ENCODE assay signal across 1 cellular context in the genomic region with DNA sequence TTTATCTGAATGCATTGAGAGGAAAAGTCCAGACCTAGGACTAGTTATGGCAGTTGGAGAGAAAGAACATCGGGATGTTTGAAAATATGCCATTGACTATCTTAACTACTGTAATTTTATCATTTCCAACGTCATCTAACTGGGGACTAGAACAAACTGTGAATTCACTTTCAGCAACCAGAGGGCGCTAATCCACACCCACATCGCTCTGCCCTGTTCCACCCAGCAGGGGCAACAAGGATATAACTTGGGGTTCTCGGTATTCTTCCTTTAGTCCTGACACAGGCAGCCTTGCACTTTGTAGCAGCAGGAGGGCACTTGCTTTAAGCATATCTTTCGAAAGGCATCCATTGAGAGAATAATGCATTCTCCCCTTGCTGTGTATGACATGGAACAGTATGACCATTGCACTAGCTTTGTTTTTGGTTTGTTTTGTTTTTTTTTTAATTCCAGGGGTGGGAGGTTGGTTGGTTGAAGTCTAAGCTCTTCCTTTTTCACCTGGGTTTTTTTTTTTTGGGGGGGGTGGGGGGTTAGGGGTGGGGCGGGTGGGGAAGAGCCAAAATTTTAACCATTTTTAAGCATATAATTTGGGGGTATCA.
TF ChIP-seq lines count a peak whose summit lies in the region.

No MANE protein-coding gene starts in this region.

TF ChIP-seq in HEK293, 187 proteins besides CTCF, POLR2A, EP300 and RAD21 (continued from another document):
- TF ChIP-seq ZBTB44 (tag by site-specific recombination; IDR thresholded peaks at IDR 0.05): 0 out of 2 replicates have a peak, but pooled peaks have one; percentile 12
- TF ChIP-seq ZNF169 (tag by site-specific recombination; IDR thresholded peaks at IDR 0.05): no peak
- TF ChIP-seq ZNF660 (tag by site-specific recombination; IDR thresholded peaks at IDR 0.05): peak; percentile 80
- no peak for TF ChIP-seq TSHZ1 (tag by site-specific recombination; IDR thresholded peaks at IDR 0.05; ENCODE audit: borderline replicate concordance)
- no peak for TF ChIP-seq ZNF10 (tag by site-specific recombination; IDR thresholded peaks at IDR 0.05)
